In genomic region chr2:120953843-120954584, GRCh38 we compare ENCODE assay signal across 24 cellular contexts.
"Had no signal": no experiment of that assay in that cellular context is flagged by ENCODE, and none has a peak within 500 bp of the region (broad histone marks: within the 10 kb centered on the region; RNA-seq: fewer than 3 reads in every experiment).

No MANE protein-coding gene starts in this region.

- DNase-seq: activated B cell treated with CpG ODN at 0.5 μM for 24 hours; activated CD4-positive, alpha-beta T cell treated with anti-CD3 and anti-CD28 coated beads, Interleukin-2, amount 50 U/mL, for 1 hour; activated CD8-positive, alpha-beta T cell treated with anti-CD3 and anti-CD28 coated beads for 36 hours; activated gamma-delta T cell treated with Interleukin-2 at 50 U/mL for 16 hours; activated naive CD4-positive, alpha-beta T cell treated with anti-CD3 and anti-CD28 coated beads, Interleukin-2, amount 50 U/mL, for 16 hours; activated T-cell treated with anti-CD3 and anti-CD28 coated beads, Interleukin-2, amount 50 U/mL, for 4 hours; amniotic stem cell; foreskin keratinocyte; heart left ventricle; immature natural killer cell; kidney; left colon; mammary epithelial cell; naive B cell; stimulated activated CD4-positive, alpha-beta T cell treated with anti-CD3 and anti-CD28 coated beads, Interleukin-2, amount 100 ng/mL, for 48 hours; stimulated activated naive CD8-positive, alpha-beta T cell treated with anti-CD3 and anti-CD28 coated beads, Interleukin-15, Interleukin-2, amounts not matched to agents 100 U/mL and 50 U/mL, for 24 hours; T-helper 2 cell; testis; transverse colon; uterus had no signal

- H3K9me3 Mint-ChIP-seq: activated B cell treated with CpG ODN at 0.5 μM for 24 hours; activated CD8-positive, alpha-beta T cell treated with anti-CD3 and anti-CD28 coated beads for 36 hours; activated T-cell treated with anti-CD3 and anti-CD28 coated beads, Interleukin-2, amount 50 U/mL, for 4 hours; activated T-helper 17 cell treated with anti-CD3 and anti-CD28 coated beads, Interleukin-2, amount 50 U/mL, for 72 hours; immature natural killer cell; naive B cell had no signal

- H3K36me3 Mint-ChIP-seq: immature natural killer cell, naive B cell had no signal

- H3K27ac Mint-ChIP-seq: activated B cell treated with CpG ODN at 0.5 μM for 24 hours; activated CD8-positive, alpha-beta T cell treated with anti-CD3 and anti-CD28 coated beads for 36 hours; activated T-helper 17 cell treated with anti-CD3 and anti-CD28 coated beads, Interleukin-2, amount 50 U/mL, for 72 hours; immature natural killer cell; naive B cell had no signal

- FAIRE-seq: astrocyte, kidney had no signal

- H3K4me3 Mint-ChIP-seq: activated B cell treated with CpG ODN at 0.5 μM for 24 hours; activated CD8-positive, alpha-beta T cell treated with anti-CD3 and anti-CD28 coated beads for 36 hours; activated T-cell treated with anti-CD3 and anti-CD28 coated beads, Interleukin-2, amount 50 U/mL, for 4 hours; activated T-helper 17 cell treated with anti-CD3 and anti-CD28 coated beads, Interleukin-2, amount 50 U/mL, for 72 hours; immature natural killer cell; naive B cell had no signal

- H3K4me1 ChIP-seq: testis, uterus had no signal

- H3K9me3 ChIP-seq: esophagus muscularis mucosa, heart left ventricle, testis, transverse colon, uterus had no signal

- H3K27ac ChIP-seq: esophagus muscularis mucosa, foreskin keratinocyte, heart left ventricle, testis, transverse colon, uterus had no signal

- ATAC-seq: activated CD8-positive, alpha-beta T cell treated with anti-CD3 and anti-CD28 coated beads for 36 hours; activated T-cell treated with anti-CD3 and anti-CD28 coated beads, Interleukin-2, amount 50 U/mL, for 4 hours; activated T-helper 17 cell treated with anti-CD3 and anti-CD28 coated beads, Interleukin-2, amount 50 U/mL, for 72 hours; foreskin keratinocyte; heart left ventricle; left colon; right cardiac atrium; stimulated activated naive CD8-positive, alpha-beta T cell treated with anti-CD3 and anti-CD28 coated beads, Interleukin-15, Interleukin-2, amounts not matched to agents 100 U/mL and 50 U/mL, for 24 hours had no signal

- H3K27me3 ChIP-seq: esophagus muscularis mucosa, foreskin keratinocyte, heart left ventricle, testis, transverse colon, uterus had no signal

- H3K4me1 Mint-ChIP-seq: activated B cell treated with CpG ODN at 0.5 μM for 24 hours; activated T-helper 17 cell treated with anti-CD3 and anti-CD28 coated beads, Interleukin-2, amount 50 U/mL, for 72 hours; immature natural killer cell; naive B cell had no signal

- H3K36me3 ChIP-seq: heart left ventricle, transverse colon, uterus had no signal

- H3K4me3 ChIP-seq: esophagus muscularis mucosa, heart left ventricle, testis, transverse colon, uterus had no signal

- H3K27me3 Mint-ChIP-seq: activated B cell treated with CpG ODN at 0.5 μM for 24 hours; activated CD8-positive, alpha-beta T cell treated with anti-CD3 and anti-CD28 coated beads for 36 hours; naive B cell had no signal
